Comparison of ENCODE assay signal across 27 cellular contexts in genomic region chr7:43298617-43299016, GRCh38.
"Had no signal": no experiment of that assay in that cellular context is flagged by ENCODE, and none has a peak within 500 bp of the region (broad histone marks: within the 10 kb centered on the region; RNA-seq: fewer than 3 reads in every experiment).

No MANE protein-coding gene starts in this region.

- DNase-seq: colonic mucosa; cortex of kidney; dermis blood vessel endothelial cell; effector CD4-positive, alpha-beta T cell; effector CD8-positive, alpha-beta T cell; effector memory CD4-positive, alpha-beta T cell; effector memory CD8-positive, alpha-beta T cell; endodermal cell; erythroblast; esophagus squamous epithelium; foreskin fibroblast; foreskin keratinocyte; foreskin melanocyte; gastrocnemius medialis; glutamatergic neuron; heart left ventricle; heart right ventricle had no signal

- H3K36me3 ChIP-seq: colonic mucosa, esophagus muscularis mucosa, esophagus squamous epithelium, gastrocnemius medialis, gastroesophageal sphincter, heart left ventricle, heart right ventricle had no signal

- ATAC-seq: effector memory CD8-positive, alpha-beta T cell; esophagus mucosa; foreskin keratinocyte; gastrocnemius medialis; gastroesophageal sphincter; heart left ventricle; heart right ventricle had no signal

- H3K4me1 ChIP-seq: colonic mucosa, foreskin keratinocyte, heart right ventricle had no signal

- H3K27ac ChIP-seq: colonic mucosa, coronary artery, epithelial cell of prostate, esophagus muscularis mucosa, esophagus squamous epithelium, foreskin keratinocyte, gastrocnemius medialis, gastroesophageal sphincter, heart left ventricle, heart right ventricle had no signal

- H3K9me3 ChIP-seq: colonic mucosa, esophagus muscularis mucosa, esophagus squamous epithelium, gastrocnemius medialis, gastroesophageal sphincter, heart left ventricle, heart right ventricle had no signal

- FAIRE-seq: colon, endometrium, endothelial cell of umbilical vein, frontal cortex had no signal

- H3K4me3 ChIP-seq: colonic mucosa, coronary artery, dorsolateral prefrontal cortex, esophagus muscularis mucosa, esophagus squamous epithelium, gastrocnemius medialis, gastroesophageal sphincter, heart left ventricle, heart right ventricle had no signal

- H3K27me3 ChIP-seq: colonic mucosa had no signal
